ENCODE assay signal across 25 cellular contexts in the genomic region with DNA sequence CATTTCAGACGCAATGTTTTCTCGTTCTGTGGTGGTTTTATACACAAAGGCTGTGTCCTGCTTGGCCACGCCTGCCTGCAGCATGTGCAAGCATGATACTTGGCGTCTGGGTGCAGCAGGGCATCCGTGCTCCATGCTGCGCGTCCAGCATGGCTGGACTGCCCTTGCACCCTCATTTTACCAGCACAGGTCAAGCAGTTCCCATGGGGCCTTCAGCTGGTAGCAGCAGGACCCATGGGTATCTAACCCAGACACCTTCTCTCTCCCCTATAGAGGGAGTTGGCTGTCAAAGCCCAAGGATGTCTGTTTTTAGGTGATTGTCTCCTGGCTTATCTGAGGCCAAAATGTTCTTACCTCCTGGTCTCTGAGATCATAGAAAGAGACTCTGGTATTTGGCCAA.
"Had no signal": no experiment of that assay in that cellular context is flagged by ENCODE, and none has a peak within 500 bp of the region (broad histone marks: within the 10 kb centered on the region; RNA-seq: fewer than 3 reads in every experiment).

No MANE protein-coding gene starts in this region.

- H3K27me3 ChIP-seq: ascending aorta, gastroesophageal sphincter, right lobe of liver had no signal

- H3K4me1 ChIP-seq: pancreas, right lobe of liver had no signal

- H3K4me3 Mint-ChIP-seq: activated CD4-positive, alpha-beta memory T cell treated with anti-CD3 and anti-CD28 coated beads for 36 hours; dendritic cell treated with granulocyte-macrophage colony-stimulating factor and Interleukin-4, amounts not matched to agents 40 ng/mL and 50 ng/mL, for 4 days; stimulated activated memory B cell treated with anti-CD40 and anti-IgM and Interleukin-4, amounts not matched to agents 10 μg/mL and 1 μg/mL and 100 μg/mL, for 72 hours had no signal

- H3K4me3 ChIP-seq: adrenal gland, gastroesophageal sphincter, pancreas, right lobe of liver, skin epidermis, transverse colon had no signal

- H3K36me3 Mint-ChIP-seq: activated CD4-positive, alpha-beta memory T cell treated with anti-CD3 and anti-CD28 coated beads for 36 hours; activated naive CD8-positive, alpha-beta T cell; stimulated activated memory B cell treated with anti-CD40 and anti-IgM and Interleukin-4, amounts not matched to agents 10 μg/mL and 1 μg/mL and 100 μg/mL, for 72 hours had no signal

- H3K27ac Mint-ChIP-seq: activated CD4-positive, alpha-beta memory T cell treated with anti-CD3 and anti-CD28 coated beads for 36 hours; activated naive CD8-positive, alpha-beta T cell; nephron progenitor cell had no signal

- H3K9me3 ChIP-seq: adrenal gland, ascending aorta, gastroesophageal sphincter, pancreas, right lobe of liver, transverse colon had no signal

- FAIRE-seq: endometrium, pancreas, urothelium cell line had no signal

- ATAC-seq: gastroesophageal sphincter; left ventricle myocardium superior; stimulated activated memory B cell treated with anti-CD40 and anti-IgM and Interleukin-4, amounts not matched to agents 10 μg/mL and 1 μg/mL and 100 μg/mL, for 72 hours had no signal

- DNase-seq: activated CD4-positive, alpha-beta memory T cell treated with anti-CD3 and anti-CD28 coated beads for 36 hours; activated CD4-positive, alpha-beta T cell treated with anti-CD3 and anti-CD28 coated beads for 48 hours; activated CD4-positive, CD25-positive, alpha-beta regulatory T cell; activated naive CD4-positive, alpha-beta T cell; activated T-cell treated with anti-CD3 and anti-CD28 coated beads, Interleukin-2, amount 50 U/mL, for 1 hour; brain microvascular endothelial cell; caudate nucleus; effector CD4-positive, alpha-beta T cell; hypothalamus; left ventricle myocardium superior; nephron progenitor cell; pancreas; right lobe of liver; stimulated activated CD4-positive, alpha-beta T cell treated with anti-CD3 and anti-CD28 coated beads, Interleukin-15, amount 100 ng/mL, for 24 hours; T-helper 9 cell; transverse colon had no signal

- H3K27ac ChIP-seq: adrenal gland, brain microvascular endothelial cell, gastroesophageal sphincter, pancreas, right lobe of liver, skin epidermis had no signal

- H3K9me3 Mint-ChIP-seq: activated CD4-positive, alpha-beta memory T cell treated with anti-CD3 and anti-CD28 coated beads for 36 hours had no signal

- H3K36me3 ChIP-seq: adrenal gland, ascending aorta, brain microvascular endothelial cell, gastroesophageal sphincter, pancreas, right lobe of liver, transverse colon had no signal
